In genomic region chr10:88838766-88839165, GRCh38 we compare ENCODE assay signal across 2 cellular contexts.
TF ChIP-seq lines count a peak whose summit lies in the region.

No MANE protein-coding gene starts in this region.

TF ChIP-seq in GM23338, 12 proteins besides CTCF, POLR2A, EP300 and RAD21 (continued from another document):
- TF ChIP-seq POLR2AphosphoS5 (IDR thresholded peaks at IDR 0.05; ENCODE audit: low read depth) (no peak), NANOG (IDR thresholded peaks at IDR 0.05; ENCODE audit: borderline replicate concordance) (no peak), ETS1 (IDR thresholded peaks at IDR 0.05) (no peak), ZNF462 (CRISPR knock-in tag; IDR thresholded peaks at IDR 0.05) (no peak), EZH2phosphoT487 (IDR thresholded peaks at IDR 0.05; ENCODE audit: unreplicated experiment) (no peak), STAT1 (IDR thresholded peaks at IDR 0.05; ENCODE audit: unreplicated experiment) (no peak), ZNF114 (CRISPR knock-in tag; IDR thresholded peaks at IDR 0.05) (no peak), REST (IDR thresholded peaks at IDR 0.05; ENCODE audit: unreplicated experiment) (no peak), JUNB (IDR thresholded peaks at IDR 0.05; ENCODE audit: unreplicated experiment) (no peak), CREB1 (CRISPR knock-in tag; IDR thresholded peaks at IDR 0.05; ENCODE audit: low read depth) (no peak)

TF ChIP-seq in WTC11, 78 proteins besides CTCF, POLR2A, EP300 and RAD21 (continued from another document):
- TF ChIP-seq E2F1 (CRISPR knock-in tag; IDR thresholded peaks at IDR 0.05): no peak
- TF ChIP-seq JAZF1 (CRISPR knock-in tag; IDR thresholded peaks at IDR 0.05): no peak
- no peak for TF ChIP-seq ESRRA (CRISPR knock-in tag; IDR thresholded peaks at IDR 0.05; ENCODE audit: borderline replicate concordance)
TF ChIP-seq in WTC11: peak in this region for 0.
